ENCODE assay signal across 9 cellular contexts in the genomic region with DNA sequence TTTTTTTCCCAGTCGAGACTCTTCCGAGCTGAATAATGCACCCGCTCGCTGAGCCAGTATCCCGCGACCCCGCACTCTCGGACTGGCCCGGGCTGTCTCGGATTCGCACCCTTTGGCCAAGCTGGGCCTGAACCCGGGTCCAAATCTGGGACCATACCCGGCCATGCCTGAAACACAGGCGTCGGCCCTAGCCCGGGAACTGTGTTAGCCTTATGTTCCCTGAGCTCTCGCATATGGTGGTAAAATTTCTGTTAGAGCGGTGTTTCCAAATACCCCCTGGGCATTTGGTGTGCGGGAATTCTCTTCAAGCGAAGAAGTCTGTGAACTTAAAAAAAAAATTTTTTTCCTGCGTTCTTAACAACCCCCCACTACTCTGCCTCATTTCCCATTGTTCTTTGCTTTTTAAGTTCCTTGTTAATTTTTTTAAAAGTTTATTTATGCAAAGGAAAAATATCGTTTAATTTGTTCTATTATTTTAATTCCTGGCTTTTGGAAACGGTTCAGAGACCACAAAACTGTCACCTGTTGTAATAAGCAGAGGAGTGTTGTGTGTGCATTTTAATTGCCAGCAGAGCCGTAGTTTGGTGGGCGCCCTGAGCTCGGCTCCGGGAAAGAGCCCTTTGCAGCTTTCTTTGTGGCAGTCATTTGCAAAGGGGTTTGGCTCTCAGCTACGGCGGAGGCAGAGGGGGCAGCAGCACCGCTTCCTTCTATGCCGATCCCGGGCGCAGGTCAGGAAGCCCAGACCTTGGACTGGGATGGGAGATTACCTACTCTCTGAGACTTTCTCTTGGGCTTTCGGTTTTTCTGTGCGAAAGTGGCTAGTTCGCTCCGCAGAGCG.
DNase-seq lines count a peak whose midpoint lies in the region; TF ChIP-seq lines count a peak whose summit lies in the region.
"Had no signal": no experiment of that assay in that cellular context is flagged by ENCODE, and none has a peak within 500 bp of the region (broad histone marks: within the 10 kb centered on the region; RNA-seq: fewer than 3 reads in every experiment).

No MANE protein-coding gene starts in this region.

- no peaks in the 10 kb centered on the region for H3K9me3 Mint-ChIP-seq in nephron

- POLR2A ChIA-PET in RWPE1 (lab: Yijun Ruan, JAX; ENCODE audit: low non-redundant PET) = no interaction called here

- H3K27ac ChIP-seq in cingulate gyrus (ENCODE audit: low read depth, low read length) = peak overlapping the region; percentile 75
- no peak overlapping the region for H3K27ac ChIP-seq in RWPE1
- H3K27ac ChIP-seq in WERI-Rb-1 = no peak overlapping the region

- H3K36me3 Mint-ChIP-seq in nephron (ENCODE audit: low read depth) = no peaks in the 10 kb centered on the region

- peaks cover 81% of the 10 kb centered on the region for H3K27me3 ChIP-seq in WERI-Rb-1 (ENCODE audit: insufficient read depth, low read depth, severe bottlenecking)

- CTCF ChIA-PET in RWPE1 (lab: Yijun Ruan, JAX) = interaction anchor here (0.5 to 0.7 kb wide), 4 partner anchors 78 to 273 kb away, joined by 3 to 4 read pairs (median 3); no protein-coding TSS in a partner anchor

- H3K4me1 Mint-ChIP-seq in nephron = peaks cover 19% of the 10 kb centered on the region

- peak overlapping the region; percentile 74 for H3K4me3 Mint-ChIP-seq in nephron

- no peaks in the 10 kb centered on the region for H3K36me3 ChIP-seq in WERI-Rb-1

- H3K27ac Mint-ChIP-seq in nephron = no peak overlapping the region

- TF ChIP-seq CTCF in nephron (IDR thresholded peaks at IDR 0.05; ENCODE audit: unreplicated experiment in 3 of 3) (no peak), RWPE1 (conservative IDR thresholded peaks at IDR 0.05; ENCODE audit: low read depth) (no peak), WERI-Rb-1 (IDR thresholded peaks at IDR 0.05; ENCODE audit: low read depth, low read length) (no peak)

- H3K9me3 ChIP-seq in WERI-Rb-1 (ENCODE audit: severe bottlenecking) = peaks cover 3% of the 10 kb centered on the region
- H3K9me3 ChIP-seq: mucosa of descending colon had no signal

- H3K27me3 Mint-ChIP-seq in nephron (ENCODE audit: low read depth) = peaks cover 35% of the 10 kb centered on the region

- no peak overlapping the region; the same call in 1 of the 2 replicates for H3K4me3 ChIP-seq in WERI-Rb-1 (ENCODE audit: low read depth, low read length)
- H3K4me3 ChIP-seq: mucosa of descending colon had no signal

- peak; percentile 83 for DNase-seq in ELF-1 (ENCODE audit: low read depth, low spot score)
- peak; percentile 54 for DNase-seq in NCI-H2227 treated with DMSO at 0.1 percent for 48 hours (lab: John Stamatoyannopoulos, UW)
- DNase-seq in SW 1271 (lab: John Stamatoyannopoulos, UW) = no peak
- no peak for DNase-seq in RWPE1 (ENCODE audit: low spot score)
- DNase-seq in WERI-Rb-1 = no peak
- DNase-seq in EL = no peak

Comparison
In these comparisons a context has a peak if more than half of its experiments do, and no peak if none do; other contexts are left out.
1. DNase-seq: peak in ELF-1 (single experiment) and NCI-H2227 treated with DMSO at 0.1 percent for 48 hours (single experiment); none in SW 1271 (0 of 2), RWPE1 (single experiment), WERI-Rb-1 (single experiment) and EL (single experiment).